1 cellular context compared by ENCODE assay signal in genomic region chr11:102186836-102187235, GRCh38.
A peak's percentile ranks its signal among the peaks of the same experiment; 100 is the strongest.
TF ChIP-seq lines count a peak whose summit lies in the region.

No MANE protein-coding gene starts in this region.

TF ChIP-seq in HepG2, 621 proteins besides CTCF, POLR2A, EP300 and RAD21 (continued from another document and continues in another):
- TF ChIP-seq ZNF639 (CRISPR knock-in tag; conservative IDR thresholded peaks at IDR 0.05) (no peak), ZNF234 (CRISPR knock-in tag; conservative IDR thresholded peaks at IDR 0.05) (no peak), RXRA (CRISPR knock-in tag; IDR thresholded peaks at IDR 0.05) (peak; percentile 24; the same call in 1 of the 2 replicates), NKX3-1 (CRISPR knock-in tag; IDR thresholded peaks at IDR 0.05) (0 out of 2 replicates have a peak, but pooled peaks have one; percentile 39), ZNF329 (CRISPR knock-in tag; IDR thresholded peaks at IDR 0.05; ENCODE audit: low read depth) (no peak), CBX2 (IDR thresholded peaks at IDR 0.05; ENCODE audit: low read depth, low read length) (no peak), CBX2 (CRISPR knock-in tag; IDR thresholded peaks at IDR 0.05; ENCODE audit: low read depth) (no peak), FOSL2 (CRISPR knock-in tag; IDR thresholded peaks at IDR 0.05) (peak; percentile 55), ZSCAN31 (CRISPR knock-in tag; IDR thresholded peaks at IDR 0.05; ENCODE audit: low read depth) (no peak), HMGXB3 (CRISPR knock-in tag; IDR thresholded peaks at IDR 0.05; ENCODE audit: borderline replicate concordance) (peak; percentile 52; the same call in 1 of the 2 replicates), ETV6 (CRISPR knock-in tag; conservative IDR thresholded peaks at IDR 0.05) (no peak), HDAC6 (IDR thresholded peaks at IDR 0.05; ENCODE audit: low read depth, low read length) (no peak), NR3C1 (CRISPR knock-in tag; IDR thresholded peaks at IDR 0.05) (no peak), MIER3 (CRISPR knock-in tag; IDR thresholded peaks at IDR 0.05; ENCODE audit: borderline replicate concordance) (no peak), NCOA2 (CRISPR knock-in tag; IDR thresholded peaks at IDR 0.05) (peak; percentile 84), ZNF230 (CRISPR knock-in tag; IDR thresholded peaks at IDR 0.05) (no peak), ZNF318 (CRISPR knock-in tag; IDR thresholded peaks at IDR 0.05) (no peak), KDM3A (CRISPR knock-in tag; IDR thresholded peaks at IDR 0.05; ENCODE audit: low read depth) (no peak), CREM (IDR thresholded peaks at IDR 0.05) (peak; percentile 73), CREM (CRISPR knock-in tag; IDR thresholded peaks at IDR 0.05) (no peak), ZNF740 (CRISPR knock-in tag; IDR thresholded peaks at IDR 0.05) (no peak), GFI1 (CRISPR knock-in tag; IDR thresholded peaks at IDR 0.05; ENCODE audit: borderline replicate concordance) (peak; percentile 70; the same call in 1 of the 2 replicates), ZNF263 (CRISPR knock-in tag; IDR thresholded peaks at IDR 0.05) (no peak), ZSCAN5A (CRISPR knock-in tag; IDR thresholded peaks at IDR 0.05; ENCODE audit: borderline replicate concordance) (no peak), ZNF558 (CRISPR knock-in tag; IDR thresholded peaks at IDR 0.05; ENCODE audit: borderline replicate concordance) (no peak), ZFAT (CRISPR knock-in tag; conservative IDR thresholded peaks at IDR 0.05) (no peak), TGIF2 (CRISPR knock-in tag; IDR thresholded peaks at IDR 0.05) (no peak), ATAD3A (CRISPR knock-in tag; IDR thresholded peaks at IDR 0.05) (no peak), ATF2 (CRISPR knock-in tag; IDR thresholded peaks at IDR 0.05) (no peak), SRY (CRISPR knock-in tag; IDR thresholded peaks at IDR 0.05) (no peak), ATF3 (CRISPR knock-in tag; IDR thresholded peaks at IDR 0.05) (no peak), ZNF446 (CRISPR knock-in tag; IDR thresholded peaks at IDR 0.05) (no peak), IKZF5 (CRISPR knock-in tag; IDR thresholded peaks at IDR 0.05) (0 out of 2 replicates have a peak, but pooled peaks have one; percentile 51), ZNF430 (CRISPR knock-in tag; IDR thresholded peaks at IDR 0.05) (no peak), JUNB (CRISPR knock-in tag; IDR thresholded peaks at IDR 0.05; ENCODE audit: borderline replicate concordance) (no peak), ZNF292 (CRISPR knock-in tag; IDR thresholded peaks at IDR 0.05; ENCODE audit: borderline replicate concordance, low read depth) (0 out of 2 replicates have a peak, but pooled peaks have one; percentile 21), RBM39 (IDR thresholded peaks at IDR 0.05; ENCODE audit: low read depth, low read length, poor library complexity, severe bottlenecking) (no peak), BCL3 (CRISPR knock-in tag; IDR thresholded peaks at IDR 0.05) (no peak), NR2F1 (CRISPR knock-in tag; IDR thresholded peaks at IDR 0.05) (peak; percentile 93 to 96), NR2F6 (IDR thresholded peaks at IDR 0.05) (peak; percentile 98), NR2F6 (CRISPR knock-in tag; IDR thresholded peaks at IDR 0.05) (peak; percentile 97), CBX1 (IDR thresholded peaks at IDR 0.05; ENCODE audit: low read depth) (no peak), CREBL2 (CRISPR knock-in tag; IDR thresholded peaks at IDR 0.05; ENCODE audit: borderline replicate concordance) (no peak), REL (CRISPR knock-in tag; conservative IDR thresholded peaks at IDR 0.05) (no peak), ZNF605 (CRISPR knock-in tag; IDR thresholded peaks at IDR 0.05) (no peak)
